ENCODE assay signal across 8 cellular contexts in genomic region chr14:73238262-73238852, GRCh38. TPM values are rescaled to one million over a fixed set of nuclear protein-coding genes. Genes with fewer than 3 reads are reported as not detected.
DNase-seq lines count a peak whose midpoint lies in the region; ATAC-seq lines count a peak whose summit lies in the region.

No MANE protein-coding gene starts in this region.

- H3K4me3 ChIP-seq in SJCRH30 = no peak overlapping the region
- H3K4me3 ChIP-seq in trophoblast cell (ENCODE audit: low read depth, low read length) = peak overlapping the region; percentile 59

- H2AK5ac ChIP-seq in trophoblast cell (ENCODE audit: low read length) = no peak overlapping the region

- H3K4me1 ChIP-seq in SJCRH30 = peaks cover 15% of the 10 kb centered on the region
- peaks cover 8 to 10% of the 10 kb centered on the region in 2 experiments for H3K4me1 ChIP-seq in trophoblast cell (ENCODE audit: control insufficient read depth in 1 of 2, insufficient read depth in 2 of 2, low read length in 2 of 2)

- no peaks in the 10 kb centered on the region for H3K79me2 ChIP-seq in trophoblast cell (ENCODE audit: control insufficient read depth, insufficient read depth, low read length, poor library complexity)

- H3K9me3 ChIP-seq in SJCRH30 (replicated peaks) (no peaks in the 10 kb centered on the region), trophoblast cell (ENCODE audit: insufficient read depth, low read depth, low read length) (peaks cover 2% of the 10 kb centered on the region)

- H3K4me2 ChIP-seq in trophoblast cell (ENCODE audit: low read length) = peak overlapping the region; percentile 70

- H3K14ac ChIP-seq in trophoblast cell (ENCODE audit: low read length) = no peak overlapping the region

- no peak overlapping the region for H4K12ac ChIP-seq in trophoblast cell (ENCODE audit: low read depth, low read length)

- peak overlapping the region; percentile 15 for H2AFZ ChIP-seq in trophoblast cell (ENCODE audit: insufficient read depth, low read length, poor library complexity)

- no peak overlapping the region for H3K4ac ChIP-seq in trophoblast cell (ENCODE audit: low read depth, low read length)

- H3K27ac ChIP-seq in SJCRH30 = no peak overlapping the region
- H3K27ac ChIP-seq in trophoblast cell (ENCODE audit: low read depth, low read length) = no peak overlapping the region

- no peaks in the 10 kb centered on the region for H3K36me3 Mint-ChIP-seq in activated T-cell treated with anti-CD3 and anti-CD28 coated beads, Interleukin-2, amount 50 U/mL, for 4 hours (ENCODE audit: insufficient read depth)

- no peaks in the 10 kb centered on the region for H3K36me3 ChIP-seq in SJCRH30
- no peaks in the 10 kb centered on the region for H3K36me3 ChIP-seq in trophoblast cell (ENCODE audit: control insufficient read depth in 1 of 2, insufficient read depth in 2 of 2, low read length in 2 of 2)

- H2BK5ac ChIP-seq in trophoblast cell (ENCODE audit: low read depth, low read length, poor library complexity) = no peak overlapping the region

- DNase-seq in activated T-cell treated with anti-CD3 and anti-CD28 coated beads, Interleukin-2, amount 50 U/mL, for 4 hours = no peak
- DNase-seq in activated T-cell treated with anti-CD3 and anti-CD28 coated beads, Interleukin-2, amount 50 U/mL, for 1 hour = no peak
- DNase-seq in SJCRH30 (peak; percentile 35 to 46), fibroblast of gingiva (ENCODE audit: low read depth) (peak; percentile 65), trophoblast cell (peak in 1 of 2 donors; percentile 31), OCI-M2 (lab: John Stamatoyannopoulos, UW; ENCODE audit: unreplicated experiment) (no peak)

- no peaks in the 10 kb centered on the region for H3K9me3 Mint-ChIP-seq in activated T-cell treated with anti-CD3 and anti-CD28 coated beads, Interleukin-2, amount 50 U/mL, for 4 hours

- no peak overlapping the region for H4K91ac ChIP-seq in trophoblast cell (ENCODE audit: low read depth, low read length)

- H3K18ac ChIP-seq in trophoblast cell (ENCODE audit: low read length) = no peak overlapping the region

- peaks cover 17% of the 10 kb centered on the region for H3K4me1 Mint-ChIP-seq in activated T-cell treated with anti-CD3 and anti-CD28 coated beads, Interleukin-2, amount 50 U/mL, for 4 hours (ENCODE audit: low read depth)

- H3K4me3 Mint-ChIP-seq in activated T-cell treated with anti-CD3 and anti-CD28 coated beads, Interleukin-2, amount 50 U/mL, for 4 hours = no peak overlapping the region

- H2BK120ac ChIP-seq in trophoblast cell (ENCODE audit: insufficient read depth, low read length, poor library complexity) = no peak overlapping the region

- no CpG with 5 or more reads among the region's 25 CpGs for WGBS in trophoblast cell (ENCODE audit: extremely low coverage, insufficient coverage, insufficient read length)

- H3K9ac ChIP-seq in trophoblast cell (ENCODE audit: low read length) = no peak overlapping the region

- H3K27me3 ChIP-seq in SJCRH30 = peaks cover 7% of the 10 kb centered on the region; the same call in 1 of the 2 replicates
- H3K27me3 ChIP-seq in trophoblast cell (ENCODE audit: insufficient read depth, low read length) = peaks cover 59% of the 10 kb centered on the region

- H3K79me1 ChIP-seq in trophoblast cell (ENCODE audit: low read length) = no peaks in the 10 kb centered on the region

- no peak overlapping the region for H3K23ac ChIP-seq in trophoblast cell (ENCODE audit: low read length)

- H2BK12ac ChIP-seq in trophoblast cell (ENCODE audit: low read length) = no peak overlapping the region

- peaks cover 77% of the 10 kb centered on the region for H3K27me3 Mint-ChIP-seq in activated T-cell treated with anti-CD3 and anti-CD28 coated beads, Interleukin-2, amount 50 U/mL, for 4 hours (ENCODE audit: low read depth)

- peak; percentile 31 to 41 for ATAC-seq in activated T-cell treated with anti-CD3 and anti-CD28 coated beads, Interleukin-2, amount 50 U/mL, for 4 hours
- ATAC-seq in HG03565 (IDR thresholded peaks at IDR 0.05; ENCODE audit: unreplicated experiment) = no peak
- no peak for ATAC-seq in HG03139 (IDR thresholded peaks at IDR 0.05; ENCODE audit: unreplicated experiment)

- H4K8ac ChIP-seq in trophoblast cell (ENCODE audit: low read depth, low read length) = no peak overlapping the region

RNA-seq across cellular contexts. Expression of gene PAPLN, which starts 1.1 kb away (rescaled TPM):
- under 1 TPM; 0.08 to 0.19 (median 0.18) TPM for total RNA-seq in activated T-cell treated with anti-CD3 and anti-CD28 coated beads, Interleukin-2, amount 50 U/mL, for 4 hours
- total RNA-seq in SJCRH30 (2014; rRNA removed; shearing (Covaris generic)) = not detected in 2 replicates
- polyA plus RNA-seq in trophoblast cell (2013) = 0.25 and 0.26 TPM in 2 replicates

Comparison
In these comparisons a context has a peak if more than half of its experiments do, and no peak if none do; other contexts are left out.
1. ATAC-seq: peak in activated T-cell treated with anti-CD3 and anti-CD28 coated beads, Interleukin-2, amount 50 U/mL, for 4 hours (2 of 2); none in HG03565 (single experiment) and HG03139 (single experiment).
2. DNase-seq: peak in SJCRH30 (2 of 2) and fibroblast of gingiva (single experiment); none in activated T-cell treated with anti-CD3 and anti-CD28 coated beads, Interleukin-2, amount 50 U/mL, for 4 hours (single experiment), activated T-cell treated with anti-CD3 and anti-CD28 coated beads, Interleukin-2, amount 50 U/mL, for 1 hour (single experiment) and OCI-M2 (single experiment).